ENCODE assay signal across 16 cellular contexts in genomic region chr7:105638942-105639495, GRCh38. TPM values are rescaled to one million over a fixed set of nuclear protein-coding genes. Genes with fewer than 3 reads are reported as not detected.
DNase-seq lines count a peak whose midpoint lies in the region; ATAC-seq, FAIRE-seq and TF ChIP-seq lines count a peak whose summit lies in the region.
"Had no signal": no experiment of that assay in that cellular context is flagged by ENCODE, and none has a peak within 500 bp of the region (broad histone marks: within the 10 kb centered on the region; RNA-seq: fewer than 3 reads in every experiment).

No MANE protein-coding gene starts in this region.

- H3K4me3 Mint-ChIP-seq in stimulated activated effector memory CD8-positive, alpha-beta T cell treated with anti-CD3 and anti-CD28 coated beads, Interleukin-12 subunit alpha, Interleukin-12 subunit beta, amount 100 ng/mL, for 72 hours: no peak overlapping the region
- H3K4me3 Mint-ChIP-seq in osteocyte (ENCODE audit: unreplicated experiment): no peak overlapping the region
- H3K4me3 Mint-ChIP-seq: activated naive CD4-positive, alpha-beta T cell treated with anti-CD3 and anti-CD28 coated beads for 36 hours had no signal

- no peaks in the 10 kb centered on the region for H3K4me1 ChIP-seq in left lung
- H3K4me1 ChIP-seq in gastroesophageal sphincter: no peaks in the 10 kb centered on the region
- H3K4me1 ChIP-seq: spleen had no signal

- H3K4me1 Mint-ChIP-seq in stimulated activated effector memory CD8-positive, alpha-beta T cell treated with anti-CD3 and anti-CD28 coated beads, Interleukin-12 subunit alpha, Interleukin-12 subunit beta, amount 100 ng/mL, for 72 hours: no peaks in the 10 kb centered on the region
- H3K4me1 Mint-ChIP-seq in osteocyte (ENCODE audit: unreplicated experiment): peaks cover 10% of the 10 kb centered on the region

- H3K27me3 Mint-ChIP-seq in osteocyte (ENCODE audit: unreplicated experiment): no peaks in the 10 kb centered on the region

- H3K27ac ChIP-seq in left lung (no peak overlapping the region), gastroesophageal sphincter (no peak overlapping the region)
- H3K27ac ChIP-seq: HL-60, spleen had no signal

- no peak overlapping the region for H3K4me3 ChIP-seq in left lung
- no peak overlapping the region for H3K4me3 ChIP-seq in gastroesophageal sphincter
- H3K4me3 ChIP-seq: spleen had no signal

- H3K9me3 Mint-ChIP-seq in stimulated activated effector memory CD8-positive, alpha-beta T cell treated with anti-CD3 and anti-CD28 coated beads, Interleukin-12 subunit alpha, Interleukin-12 subunit beta, amount 100 ng/mL, for 72 hours: no peaks in the 10 kb centered on the region
- no peaks in the 10 kb centered on the region for H3K9me3 Mint-ChIP-seq in osteocyte (ENCODE audit: unreplicated experiment)
- H3K9me3 Mint-ChIP-seq: activated naive CD4-positive, alpha-beta T cell treated with anti-CD3 and anti-CD28 coated beads for 36 hours had no signal

- ATAC-seq in left lung: peak; percentile 82
- no peak for ATAC-seq in gastroesophageal sphincter
- no peak for ATAC-seq in stimulated activated effector memory CD8-positive, alpha-beta T cell treated with anti-CD3 and anti-CD28 coated beads, Interleukin-12 subunit alpha, Interleukin-12 subunit beta, amount 100 ng/mL, for 72 hours
- ATAC-seq: HCT116 had no signal

- H3K9me3 ChIP-seq in left lung: no peaks in the 10 kb centered on the region
- H3K9me3 ChIP-seq in gastroesophageal sphincter: no peaks in the 10 kb centered on the region
- H3K9me3 ChIP-seq: spleen had no signal

- TF ChIP-seq EP300 in gastroesophageal sphincter (IDR thresholded peaks at IDR 0.05): no peak

- intact Hi-C loops in left lung (cut with DNase I): no loop called here

- TF ChIP-seq CTCF in left lung (IDR thresholded peaks at IDR 0.05) (no peak), gastroesophageal sphincter (IDR thresholded peaks at IDR 0.05) (no peak), osteocyte (IDR thresholded peaks at IDR 0.05) (no peak)

- DNase-seq in COLO668 (lab: John Stamatoyannopoulos, UW; ENCODE audit: unreplicated experiment): peak; percentile 70
- DNase-seq in NCI-H146 (lab: John Stamatoyannopoulos, UW): peak; percentile 97
- DNase-seq in astrocyte of the hippocampus (ENCODE audit: low read depth, low spot score): peak; percentile 30
- DNase-seq in left lung: no peak
- DNase-seq in GM19239 (ENCODE audit: insufficient read length, low spot score): no peak
- no peak for DNase-seq in stimulated activated effector memory CD8-positive, alpha-beta T cell treated with anti-CD3 and anti-CD28 coated beads, Interleukin-12 subunit alpha, Interleukin-12 subunit beta, amount 100 ng/mL, for 72 hours (ENCODE audit: low spot score in 2 of 2)
- DNase-seq in osteocyte (ENCODE audit: extremely low spot score, unreplicated experiment): no peak
- DNase-seq: activated CD4-positive, alpha-beta T cell treated with anti-CD3 and anti-CD28 coated beads, Interleukin-2, amount 50 U/mL, for 48 hours; activated naive CD4-positive, alpha-beta T cell treated with anti-CD3 and anti-CD28 coated beads for 36 hours; dermis blood vessel endothelial cell; spleen; stimulated activated CD8-positive, alpha-beta memory T cell treated with anti-CD3 and anti-CD28 coated beads, Interleukin-4, amount 100 ng/mL, for 48 hours had no signal

- no peak for FAIRE-seq in GM19239 (lab: Jason Lieb, UNC)

- WGBS in gastroesophageal sphincter (ENCODE audit: low coverage in 1 of 2), 2 donors: 77 to 83% methylated on average over 12 to 16 of the region's 23 CpGs

- H3K27ac Mint-ChIP-seq in stimulated activated effector memory CD8-positive, alpha-beta T cell treated with anti-CD3 and anti-CD28 coated beads, Interleukin-12 subunit alpha, Interleukin-12 subunit beta, amount 100 ng/mL, for 72 hours: no peak overlapping the region
- H3K27ac Mint-ChIP-seq in osteocyte (ENCODE audit: unreplicated experiment): no peak overlapping the region
- H3K27ac Mint-ChIP-seq: activated naive CD4-positive, alpha-beta T cell treated with anti-CD3 and anti-CD28 coated beads for 36 hours had no signal

- peaks cover 60% of the 10 kb centered on the region for H3K36me3 Mint-ChIP-seq in stimulated activated effector memory CD8-positive, alpha-beta T cell treated with anti-CD3 and anti-CD28 coated beads, Interleukin-12 subunit alpha, Interleukin-12 subunit beta, amount 100 ng/mL, for 72 hours
- peaks cover 35% of the 10 kb centered on the region for H3K36me3 Mint-ChIP-seq in osteocyte (ENCODE audit: unreplicated experiment)

- no peak for TF ChIP-seq POLR2A in gastroesophageal sphincter (IDR thresholded peaks at IDR 0.05)

- H3K27me3 ChIP-seq in left lung (no peaks in the 10 kb centered on the region), gastroesophageal sphincter (no peaks in the 10 kb centered on the region)
- H3K27me3 ChIP-seq: spleen had no signal

- peaks cover 0 to 95% of the 10 kb centered on the region in 2 donors for H3K36me3 ChIP-seq in left lung
- peaks cover 0 to 94% of the 10 kb centered on the region in 2 donors for H3K36me3 ChIP-seq in gastroesophageal sphincter

RNA-seq across cellular contexts. Expression of gene EFCAB10, which starts 57.7 kb away (rescaled TPM):
- 1 to 10 TPM; 2.4 to 5.0 TPM for total RNA-seq in left lung
- total RNA-seq in gastroesophageal sphincter: under 1 TPM in 1 of 4 donors, not detected in 3; 0.40 TPM
- total RNA-seq in osteocyte: not detected in 2 replicates
- total RNA-seq: activated naive CD4-positive, alpha-beta T cell treated with anti-CD3 and anti-CD28 coated beads for 36 hours; dermis blood vessel endothelial cell; glomerular endothelial cell had no signal

Comparison
In these comparisons a context has a peak if more than half of its experiments do, and no peak if none do; other contexts are left out.
1. DNase-seq: peak in COLO668 (single experiment), NCI-H146 (single experiment) and astrocyte of the hippocampus (single experiment); none in left lung (0 of 2), GM19239 (single experiment), stimulated activated effector memory CD8-positive, alpha-beta T cell treated with anti-CD3 and anti-CD28 coated beads, Interleukin-12 subunit alpha, Interleukin-12 subunit beta, amount 100 ng/mL, for 72 hours (0 of 2) and osteocyte (single experiment).